16 cellular contexts compared by ENCODE assay signal in genomic region chr4:23680616-23681518, GRCh38.
DNase-seq lines count a peak whose midpoint lies in the region; ATAC-seq, FAIRE-seq and TF ChIP-seq lines count a peak whose summit lies in the region.
"Had no signal": no experiment of that assay in that cellular context is flagged by ENCODE, and none has a peak within 500 bp of the region (broad histone marks: within the 10 kb centered on the region; RNA-seq: fewer than 3 reads in every experiment).

No MANE protein-coding gene starts in this region.

- H3K4me2 ChIP-seq in osteoblast (ENCODE audit: insufficient read depth, low read length): no peak overlapping the region

- CTCF ChIA-PET in A673 (lab: Charles Lee): no interaction called here

- H3K36me3 ChIP-seq in psoas muscle (ENCODE audit: insufficient read depth in 1 of 2, low read depth in 1 of 2) (no peaks in the 10 kb centered on the region), osteoblast (ENCODE audit: insufficient read depth, low read length) (no peaks in the 10 kb centered on the region), A673 (ENCODE audit: insufficient read depth, low read length, poor library complexity, severe bottlenecking) (no peaks in the 10 kb centered on the region)
- H3K36me3 ChIP-seq: prostate gland had no signal

- H2AFZ ChIP-seq in osteoblast (ENCODE audit: low read length): no peak overlapping the region

- H4K20me1 ChIP-seq in osteoblast (ENCODE audit: insufficient read depth, low read length): no peaks in the 10 kb centered on the region

- H3K4me1 ChIP-seq in psoas muscle: no peaks in the 10 kb centered on the region
- no peaks in the 10 kb centered on the region for H3K4me1 ChIP-seq in osteoblast (ENCODE audit: insufficient read depth, low read length)
- H3K4me1 ChIP-seq in A673 (ENCODE audit: insufficient read depth, low read length, poor library complexity, severe bottlenecking): no peaks in the 10 kb centered on the region
- H3K4me1 ChIP-seq: prostate gland had no signal

- intact Hi-C loops in psoas muscle (cut with DNase I): loop anchor here in 1 of 2 donors (10.0 kb wide), 2 partner anchors 354 to 744 kb away; no protein-coding TSS in a partner anchor
- intact Hi-C loops in A673 (cut with micrococcal nuclease; ENCODE audit: unreplicated experiment): no loop called here

- DNase-seq in D721Med (ENCODE audit: insufficient read length, low spot score) (no peak), OCI-M1 (lab: John Stamatoyannopoulos, UW) (peak; percentile 1), fibroblast of mammary gland (ENCODE audit: low read depth) (peak; percentile 26), psoas muscle (no peak), osteoblast (ENCODE audit: insufficient read length, low spot score, missing footprints) (no peak), A673 (ENCODE audit: low spot score) (no peak), iPS-NIHi7 (ENCODE audit: extremely low spot score) (no peak), HT-29 (ENCODE audit: low spot score) (no peak)
- DNase-seq: amygdala; CD4-positive, alpha-beta memory T cell; islet precursor cell; NCI-H1694 treated with DMSO at 0.1 percent for 48 hours; NCI-H524 treated with DMSO at 0.1 percent for 48 hours; stimulated activated CD8-positive, alpha-beta memory T cell treated with anti-CD3 and anti-CD28 coated beads, Interleukin-4, amount 100 ng/mL, for 48 hours had no signal

- TF ChIP-seq CTCF in D721Med (IDR thresholded peaks at IDR 0.05; ENCODE audit: insufficient read depth, missing control alignments) (peak; percentile 30), fibroblast of mammary gland (conservative IDR thresholded peaks at IDR 0.05; ENCODE audit: control insufficient read depth, insufficient read depth, low read depth, low read length) (peak; percentile 12), psoas muscle (IDR thresholded peaks at IDR 0.05) (peak; percentile 20), osteoblast (IDR thresholded peaks at IDR 0.05; ENCODE audit: extremely low read depth, low read depth, low read length) (no peak), A673 (conservative IDR thresholded peaks at IDR 0.05; ENCODE audit: low read depth, low read length) (no peak)

- no peaks in the 10 kb centered on the region for H3K79me2 ChIP-seq in osteoblast (ENCODE audit: insufficient read depth, low read length)

- ATAC-seq in psoas muscle: no peak
- ATAC-seq: K562 had no signal

- BruUV-seq in A673 (replicated peaks; lab: Mats Ljungman, UMichigan): no TSS peak

- POLR2A ChIA-PET in A673 (lab: Charles Lee; ENCODE audit: low non-redundant PET): no interaction called here

- WGBS in psoas muscle, 3 donors: 73 to 77% (median 73%) methylated on average over 4 of the region's 4 CpGs

- no peak overlapping the region for H3K27ac ChIP-seq in psoas muscle
- no peak overlapping the region for H3K27ac ChIP-seq in osteoblast (ENCODE audit: low read depth, low read length)
- H3K27ac ChIP-seq in A673 (ENCODE audit: low read depth, low read length, poor library complexity, severe bottlenecking): no peak overlapping the region
- H3K27ac ChIP-seq: prostate gland had no signal

- H3K27me3 ChIP-seq in psoas muscle (ENCODE audit: insufficient read depth in 3 of 3, low read length in 2 of 3): no peaks in the 10 kb centered on the region
- H3K27me3 ChIP-seq in osteoblast (ENCODE audit: insufficient read depth, low read length): no peaks in the 10 kb centered on the region
- no peaks in the 10 kb centered on the region for H3K27me3 ChIP-seq in A673 (replicated peaks; ENCODE audit: insufficient read depth, low read depth, low read length, poor library complexity)

- FAIRE-seq in D721Med (lab: Jason Lieb, UNC): no peak
- FAIRE-seq: K562 had no signal

- H3K9me3 ChIP-seq in psoas muscle (no peaks in the 10 kb centered on the region), osteoblast (ENCODE audit: low read depth, low read length) (no peaks in the 10 kb centered on the region), A673 (ENCODE audit: low read depth, low read length, poor library complexity, severe bottlenecking) (peaks cover 18% of the 10 kb centered on the region)
- H3K9me3 ChIP-seq: prostate gland had no signal

- H3K4me3 ChIP-seq in fibroblast of mammary gland (ENCODE audit: control insufficient read depth, low read depth, low read length) (no peak overlapping the region), psoas muscle (no peak overlapping the region), osteoblast (ENCODE audit: insufficient read depth, low read length) (no peak overlapping the region), A673 (ENCODE audit: low read depth, low read length, poor library complexity, severe bottlenecking) (no peak overlapping the region)
- H3K4me3 ChIP-seq: K562, prostate gland had no signal

Comparison
In these comparisons a context has a peak if more than half of its experiments do, and no peak if none do; other contexts are left out.
1. DNase-seq: peak in OCI-M1 (single experiment) and fibroblast of mammary gland (single experiment); none in D721Med (single experiment), psoas muscle (0 of 2), osteoblast (single experiment), A673 (single experiment), iPS-NIHi7 (single experiment) and HT-29 (single experiment).
2. CTCF ChIP-seq: peak in D721Med (single experiment), fibroblast of mammary gland (single experiment) and psoas muscle (single experiment); none in osteoblast (single experiment) and A673 (single experiment).